Comparison of ENCODE assay signal across 25 cellular contexts in the genomic region with DNA sequence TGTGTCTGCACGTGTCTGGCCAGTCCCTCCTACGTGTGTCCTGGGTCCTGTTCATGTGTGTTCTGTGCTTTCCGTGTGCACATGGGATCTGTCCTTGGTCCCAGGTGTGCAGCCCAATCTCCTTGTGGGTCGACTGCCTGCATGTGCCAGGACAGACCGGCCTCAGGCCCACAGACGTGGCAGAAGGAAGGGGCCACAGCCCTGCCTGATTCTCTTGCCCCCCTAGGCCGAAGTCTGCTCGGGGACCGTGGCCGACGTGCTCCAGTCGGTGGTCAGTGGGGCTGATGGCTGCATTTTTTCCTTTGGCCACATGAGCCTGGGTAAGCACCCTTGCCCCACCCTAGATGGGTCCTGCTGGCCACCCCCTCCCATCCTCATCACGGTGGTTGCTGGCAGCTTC.
"Had no signal": no experiment of that assay in that cellular context is flagged by ENCODE, and none has a peak within 500 bp of the region (broad histone marks: within the 10 kb centered on the region; RNA-seq: fewer than 3 reads in every experiment).

No MANE protein-coding gene starts in this region.

- H3K4me1 Mint-ChIP-seq: activated naive CD4-positive, alpha-beta T cell treated with anti-CD3 and anti-CD28 coated beads, Interleukin-2, amount 50 U/mL, for 24 hours; activated naive CD8-positive, alpha-beta T cell treated with anti-CD3 and anti-CD28 coated beads, Interleukin-2, amount 50 U/mL, for 24 hours; naive B cell had no signal

- H3K27me3 Mint-ChIP-seq: activated CD8-positive, alpha-beta T cell treated with anti-CD3 and anti-CD28 coated beads for 36 hours; activated naive CD4-positive, alpha-beta T cell treated with anti-CD3 and anti-CD28 coated beads, Interleukin-2, amount 50 U/mL, for 24 hours; activated naive CD8-positive, alpha-beta T cell treated with anti-CD3 and anti-CD28 coated beads, Interleukin-2, amount 50 U/mL, for 24 hours; naive B cell; stimulated activated naive CD8-positive, alpha-beta T cell treated with anti-CD3 and anti-CD28 coated beads, Interleukin-15, Interleukin-2, amounts not matched to agents 100 ng/mL and 50 ng/mL, for 24 hours had no signal

- H3K27ac Mint-ChIP-seq: activated CD8-positive, alpha-beta T cell treated with anti-CD3 and anti-CD28 coated beads for 36 hours; activated naive CD4-positive, alpha-beta T cell treated with anti-CD3 and anti-CD28 coated beads, Interleukin-2, amount 50 U/mL, for 24 hours; activated naive CD8-positive, alpha-beta T cell treated with anti-CD3 and anti-CD28 coated beads, Interleukin-2, amount 50 U/mL, for 24 hours; activated T-helper 2 cell treated with anti-CD3 and anti-CD28 coated beads, Interferon-gamma antibody, Interleukin-2, Interleukin-4, amounts not matched to agents 10 μg/mL and 5 μg/mL and 100 μg/mL, durations not matched to agents 14 hours and 24 hours and 36 hours; mesothelial cell of epicardium; naive B cell; stimulated activated naive CD8-positive, alpha-beta T cell treated with anti-CD3 and anti-CD28 coated beads, Interleukin-15, Interleukin-2, amounts not matched to agents 100 ng/mL and 50 ng/mL, for 24 hours; T-helper 1 cell treated with Interleukin-12 subunit alpha and Interleukin-12 subunit beta and Interleukin-4 antibody, amounts not matched to agents 30 μg/mL and 1 μg/mL, for 36 hours had no signal

- H3K36me3 ChIP-seq: thyroid gland, upper lobe of right lung had no signal

- H3K9me3 Mint-ChIP-seq: activated CD8-positive, alpha-beta T cell treated with anti-CD3 and anti-CD28 coated beads for 36 hours; activated naive CD4-positive, alpha-beta T cell treated with anti-CD3 and anti-CD28 coated beads, Interleukin-2, amount 50 U/mL, for 24 hours; activated naive CD8-positive, alpha-beta T cell treated with anti-CD3 and anti-CD28 coated beads, Interleukin-2, amount 50 U/mL, for 24 hours; activated T-helper 2 cell treated with anti-CD3 and anti-CD28 coated beads, Interferon-gamma antibody, Interleukin-2, Interleukin-4, amounts not matched to agents 10 μg/mL and 5 μg/mL and 100 μg/mL, durations not matched to agents 14 hours and 24 hours and 36 hours; mesothelial cell of epicardium; naive B cell; neural crest cell; stimulated activated naive CD8-positive, alpha-beta T cell treated with anti-CD3 and anti-CD28 coated beads, Interleukin-15, Interleukin-2, amounts not matched to agents 100 ng/mL and 50 ng/mL, for 24 hours; T-helper 1 cell treated with Interleukin-12 subunit alpha and Interleukin-12 subunit beta and Interleukin-4 antibody, amounts not matched to agents 30 μg/mL and 1 μg/mL, for 36 hours had no signal

- H3K4me3 Mint-ChIP-seq: activated CD8-positive, alpha-beta T cell treated with anti-CD3 and anti-CD28 coated beads for 36 hours; activated naive CD4-positive, alpha-beta T cell treated with anti-CD3 and anti-CD28 coated beads, Interleukin-2, amount 50 U/mL, for 24 hours; activated naive CD8-positive, alpha-beta T cell treated with anti-CD3 and anti-CD28 coated beads, Interleukin-2, amount 50 U/mL, for 24 hours; mesothelial cell of epicardium; naive B cell; neural crest cell; stimulated activated naive CD8-positive, alpha-beta T cell treated with anti-CD3 and anti-CD28 coated beads, Interleukin-15, Interleukin-2, amounts not matched to agents 100 ng/mL and 50 ng/mL, for 24 hours; T-helper 1 cell treated with Interleukin-12 subunit alpha and Interleukin-12 subunit beta and Interleukin-4 antibody, amounts not matched to agents 30 μg/mL and 1 μg/mL, for 36 hours had no signal

- H3K27ac ChIP-seq: skin epidermis, thyroid gland, upper lobe of right lung, WERI-Rb-1 had no signal

- H3K27me3 ChIP-seq: thyroid gland, upper lobe of right lung had no signal

- H3K4me1 ChIP-seq: thyroid gland, upper lobe of right lung had no signal

- H3K9me3 ChIP-seq: thyroid gland, upper lobe of right lung had no signal

- H3K36me3 Mint-ChIP-seq: activated naive CD4-positive, alpha-beta T cell treated with anti-CD3 and anti-CD28 coated beads, Interleukin-2, amount 50 U/mL, for 24 hours; mesothelial cell of epicardium; naive B cell had no signal

- DNase-seq: activated CD4-positive, alpha-beta T cell treated with anti-CD3 and anti-CD28 coated beads, Interleukin-2, amount 50 U/mL, for 1 hour; activated CD4-positive, CD25-positive, alpha-beta regulatory T cell treated with anti-CD3 and anti-CD28 coated beads, Interleukin-2, amount 50 U/mL, for 72 hours; activated CD8-positive, alpha-beta T cell treated with anti-CD3 and anti-CD28 coated beads for 36 hours; activated naive CD8-positive, alpha-beta T cell treated with anti-CD3 and anti-CD28 coated beads, Interleukin-2, amount 50 U/mL, for 24 hours; activated T-cell treated with anti-CD3 and anti-CD28 coated beads, Interleukin-2, amount 50 U/mL, for 48 hours; amygdala; effector CD8-positive, alpha-beta T cell; naive B cell; occipital lobe; posterior cingulate gyrus; stimulated activated CD4-positive, alpha-beta T cell treated with anti-CD3 and anti-CD28 coated beads, Interleukin-12 subunit alpha, Interleukin-12 subunit beta, amount 100 ng/mL, for 4 hours; stimulated activated CD4-positive, alpha-beta T cell treated with anti-CD3 and anti-CD28 coated beads, Interleukin-4, amount 100 ng/mL, for 1 hour; SW 1271; T1000; thyroid gland; upper lobe of right lung; WERI-Rb-1 had no signal

- H3K4me3 ChIP-seq: skin epidermis, thyroid gland, upper lobe of right lung had no signal

- ATAC-seq: activated CD8-positive, alpha-beta T cell treated with anti-CD3 and anti-CD28 coated beads for 36 hours; activated naive CD8-positive, alpha-beta T cell treated with anti-CD3 and anti-CD28 coated beads, Interleukin-2, amount 50 U/mL, for 24 hours; sciatic nerve had no signal
